ENCODE assay signal across 8 cellular contexts in genomic region chr16:86761117-86761971, GRCh38.
DNase-seq lines count a peak whose midpoint lies in the region; ATAC-seq and TF ChIP-seq lines count a peak whose summit lies in the region.

No MANE protein-coding gene starts in this region.

- H3K4me1 ChIP-seq in lower lobe of right lung = no peaks in the 10 kb centered on the region

- peak; percentile 92 for TF ChIP-seq CTCF in AG09319 (IDR thresholded peaks at IDR 0.05; ENCODE audit: low read depth, low read length)
- TF ChIP-seq CTCF in HFF-Myc (IDR thresholded peaks at IDR 0.05; ENCODE audit: low read depth, low read length, missing control alignments) = peak; percentile 91
- TF ChIP-seq CTCF in WERI-Rb-1 (IDR thresholded peaks at IDR 0.05; ENCODE audit: low read depth, low read length) = peak; percentile 73
- peak; percentile 81 for TF ChIP-seq CTCF in coronary artery (IDR thresholded peaks at IDR 0.05)
- TF ChIP-seq CTCF in lower lobe of right lung (IDR thresholded peaks at IDR 0.05) = peak; percentile 76

- intact Hi-C loops in lower lobe of right lung (cut with DNase I) = no loop called here

- ATAC-seq in lower lobe of right lung (peak; percentile 53 to 58), HG03520 (IDR thresholded peaks at IDR 0.05; ENCODE audit: unreplicated experiment) (no peak)

- no peak overlapping the region for H3K27ac ChIP-seq in WERI-Rb-1
- no peak overlapping the region for H3K27ac ChIP-seq in coronary artery
- no peak overlapping the region for H3K27ac ChIP-seq in lower lobe of right lung

- H3K27me3 ChIP-seq in WERI-Rb-1 (ENCODE audit: insufficient read depth, low read depth, severe bottlenecking) = peaks cover 16% of the 10 kb centered on the region
- peaks cover 62% of the 10 kb centered on the region for H3K27me3 ChIP-seq in lower lobe of right lung (ENCODE audit: low read depth)

- no peaks in the 10 kb centered on the region for H3K36me3 ChIP-seq in WERI-Rb-1
- H3K36me3 ChIP-seq in lower lobe of right lung = no peaks in the 10 kb centered on the region

- H3K4me3 ChIP-seq in HFF-Myc (replicated peaks; ENCODE audit: low read depth, low read length) = peak overlapping the region; percentile 14
- no peak overlapping the region for H3K4me3 ChIP-seq in WERI-Rb-1 (ENCODE audit: low read depth, low read length)
- peak overlapping the region; percentile 64 for H3K4me3 ChIP-seq in coronary artery
- H3K4me3 ChIP-seq in lower lobe of right lung = no peak overlapping the region

- no peak for DNase-seq in AG09319 (ENCODE audit: extremely low read depth, low read depth)
- DNase-seq in HFF-Myc (ENCODE audit: extremely low read depth, low read depth) = peak; percentile 74
- peak; percentile 64 for DNase-seq in WERI-Rb-1
- DNase-seq in coronary artery (ENCODE audit: low spot score) = no peak
- DNase-seq in lower lobe of right lung = no peak
- peak; percentile 4 to 10 for DNase-seq in stimulated activated CD8-positive, alpha-beta memory T cell treated with anti-CD3 and anti-CD28 coated beads, Interleukin-2, amount 100 ng/mL, for 1 hour (ENCODE audit: low read depth in 2 of 2)
- no peak for DNase-seq in NCI-H1436 treated with DMSO at 0.1 percent for 48 hours (lab: John Stamatoyannopoulos, UW)

- H3K9me3 ChIP-seq in WERI-Rb-1 (ENCODE audit: severe bottlenecking) = no peaks in the 10 kb centered on the region
- no peaks in the 10 kb centered on the region for H3K9me3 ChIP-seq in lower lobe of right lung

Comparison
In these comparisons a context has a peak if more than half of its experiments do, and no peak if none do; other contexts are left out.
1. DNase-seq: peak in HFF-Myc (single experiment), WERI-Rb-1 (single experiment) and stimulated activated CD8-positive, alpha-beta memory T cell treated with anti-CD3 and anti-CD28 coated beads, Interleukin-2, amount 100 ng/mL, for 1 hour (2 of 2); none in AG09319 (single experiment), coronary artery (single experiment), lower lobe of right lung (single experiment) and NCI-H1436 treated with DMSO at 0.1 percent for 48 hours (single experiment).
2. H3K4me3 ChIP-seq: peak in HFF-Myc (single experiment) and coronary artery (single experiment); none in WERI-Rb-1 (single experiment) and lower lobe of right lung (single experiment).
3. Peak in every context shown above with its lines, with median percentiles within 50 percentile points of each other: CTCF ChIP-seq.